Comparison of ENCODE assay signal across 2 cellular contexts in genomic region chr19:7215176-7215575, GRCh38.
A peak's percentile ranks its signal among the peaks of the same experiment; 100 is the strongest.
TF ChIP-seq lines count a peak whose summit lies in the region.

No MANE protein-coding gene starts in this region.

TF ChIP-seq in HepG2, 621 proteins besides CTCF, POLR2A, EP300 and RAD21:
- TF ChIP-seq HMGXB4 (CRISPR knock-in tag; IDR thresholded peaks at IDR 0.05; ENCODE audit: borderline replicate concordance in 1 of 2, low read depth in 1 of 2) (no peak), ZNF230 (CRISPR knock-in tag; IDR thresholded peaks at IDR 0.05) (no peak), PATZ1 (CRISPR knock-in tag; IDR thresholded peaks at IDR 0.05) (no peak), ETV5 (CRISPR knock-in tag; IDR thresholded peaks at IDR 0.05; ENCODE audit: borderline replicate concordance) (no peak), IKZF4 (CRISPR knock-in tag; IDR thresholded peaks at IDR 0.05; ENCODE audit: borderline replicate concordance, low read depth, not compliant biosample characterization) (no peak), CREBL2 (CRISPR knock-in tag; IDR thresholded peaks at IDR 0.05; ENCODE audit: borderline replicate concordance) (no peak), DMTF1 (CRISPR knock-in tag; IDR thresholded peaks at IDR 0.05) (no peak), ZNF33B (CRISPR knock-in tag; IDR thresholded peaks at IDR 0.05) (no peak), ZNF7 (CRISPR knock-in tag; IDR thresholded peaks at IDR 0.05) (no peak), ZMYM2 (CRISPR knock-in tag; IDR thresholded peaks at IDR 0.05) (no peak), ISL2 (CRISPR knock-in tag; IDR thresholded peaks at IDR 0.05) (no peak), ATF3 (CRISPR knock-in tag; IDR thresholded peaks at IDR 0.05) (no peak), MAFG (CRISPR knock-in tag; IDR thresholded peaks at IDR 0.05) (no peak), ZNF580 (CRISPR knock-in tag; IDR thresholded peaks at IDR 0.05; ENCODE audit: borderline replicate concordance, low read depth) (no peak), ZNF589 (CRISPR knock-in tag; conservative IDR thresholded peaks at IDR 0.05) (no peak)
TF ChIP-seq in HepG2: peak in this region for 0.

TF ChIP-seq in K562, 482 proteins besides CTCF, POLR2A, EP300 and RAD21:
- TF ChIP-seq VEZF1 (CRISPR knock-in tag; IDR thresholded peaks at IDR 0.05) (no peak), EGR1 (conservative IDR thresholded peaks at IDR 0.05) (peak; percentile 17; the same call in 1 of the 2 replicates)
TF ChIP-seq in K562: peak in this region for 1.
